In the genomic region with DNA sequence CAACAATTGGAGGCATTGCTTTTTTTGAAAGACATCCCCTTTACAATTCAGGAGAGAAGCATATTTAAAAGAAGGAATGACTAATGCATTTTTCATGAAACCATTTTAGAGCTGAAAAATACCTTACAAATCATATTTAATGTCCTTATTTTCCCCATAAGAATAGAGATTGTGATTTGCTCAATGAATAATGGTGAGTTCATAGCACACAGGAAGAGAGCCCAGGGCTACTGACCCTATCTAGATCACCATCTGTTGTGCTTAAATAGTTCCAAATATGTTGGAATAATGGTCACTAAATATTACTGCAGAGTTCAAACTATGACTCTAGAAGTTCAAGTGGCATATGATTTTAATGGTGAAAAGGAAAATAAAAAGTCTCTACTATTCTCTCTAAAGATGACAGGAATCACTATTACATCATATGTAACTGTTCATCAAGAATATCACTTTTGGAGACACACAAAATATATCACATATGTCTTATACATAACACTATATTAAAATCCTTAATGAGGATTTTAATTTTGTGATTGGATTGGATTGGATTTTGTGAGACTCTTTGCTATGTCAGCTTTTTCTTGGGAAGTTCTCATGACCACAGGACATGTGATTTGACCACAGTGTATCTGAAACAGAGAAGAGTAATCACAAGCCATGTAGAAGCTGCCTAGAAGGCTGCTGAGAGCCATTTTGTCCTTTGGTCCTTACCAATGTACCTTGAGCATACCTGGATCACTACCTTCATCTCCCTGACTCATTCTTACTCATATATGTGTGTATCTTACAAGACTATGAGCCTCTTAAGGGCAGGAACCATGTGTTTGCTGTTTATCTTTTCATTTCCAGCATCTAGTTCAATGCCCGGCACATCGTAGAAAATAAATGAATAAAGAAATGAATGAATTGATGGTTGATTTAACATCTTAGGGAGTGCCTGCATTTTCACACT, we compare ENCODE assay signal across 29 cellular contexts. TPM values are rescaled to one million over a fixed set of nuclear protein-coding genes. Genes with fewer than 3 reads are reported as not detected.
DNase-seq lines count a peak whose midpoint lies in the region; ATAC-seq, FAIRE-seq and TF ChIP-seq lines count a peak whose summit lies in the region.
"Had no signal": no experiment of that assay in that cellular context is flagged by ENCODE, and none has a peak within 500 bp of the region (broad histone marks: within the 10 kb centered on the region; RNA-seq: fewer than 3 reads in every experiment).

No MANE protein-coding gene starts in this region.

- peak; percentile 27 for ATAC-seq in left colon
- ATAC-seq in activated CD4-positive, alpha-beta T cell treated with anti-CD3 and anti-CD28 coated beads for 36 hours = no peak
- ATAC-seq in natural killer cell treated with Interleukin-12 subunit alpha and Interleukin-12 subunit beta and Interleukin-15 and Interleukin-18, amount 100 ng/mL, for 72 hours = no peak
- ATAC-seq: left lung, T-helper 17 cell had no signal

- FAIRE-seq in D721Med (lab: Jason Lieb, UNC) = peak; percentile 56
- FAIRE-seq: frontal cortex, G401.6, GM19239 had no signal

- H3K27ac Mint-ChIP-seq in activated CD4-positive, alpha-beta T cell treated with anti-CD3 and anti-CD28 coated beads for 36 hours = no peak overlapping the region
- no peak overlapping the region for H3K27ac Mint-ChIP-seq in natural killer cell treated with Interleukin-12 subunit alpha and Interleukin-12 subunit beta and Interleukin-15 and Interleukin-18, amount 100 ng/mL, for 72 hours
- H3K27ac Mint-ChIP-seq in endothelial cell (ENCODE audit: unreplicated experiment) = no peak overlapping the region
- H3K27ac Mint-ChIP-seq: activated naive CD8-positive, alpha-beta T cell treated with anti-CD3 and anti-CD28 coated beads for 36 hours; CD8-positive, alpha-beta memory T cell; stimulated activated naive CD8-positive, alpha-beta T cell treated with anti-CD3 and anti-CD28 coated beads, Interleukin-15, Interleukin-2, amounts not matched to agents 100 ng/mL and 50 ng/mL, for 24 hours; T-helper 17 cell had no signal

- no peaks in the 10 kb centered on the region for H3K36me3 Mint-ChIP-seq in activated CD4-positive, alpha-beta T cell treated with anti-CD3 and anti-CD28 coated beads for 36 hours (ENCODE audit: low read depth)
- H3K36me3 Mint-ChIP-seq in natural killer cell treated with Interleukin-12 subunit alpha and Interleukin-12 subunit beta and Interleukin-15 and Interleukin-18, amount 100 ng/mL, for 72 hours = no peaks in the 10 kb centered on the region
- no peaks in the 10 kb centered on the region for H3K36me3 Mint-ChIP-seq in endothelial cell (ENCODE audit: low read depth, unreplicated experiment)
- H3K36me3 Mint-ChIP-seq: activated naive CD8-positive, alpha-beta T cell treated with anti-CD3 and anti-CD28 coated beads for 36 hours; CD8-positive, alpha-beta memory T cell; naive B cell had no signal

- intact Hi-C loops in left colon (cut with DNase I, micrococcal nuclease) = no loop called here
- intact Hi-C loops in activated CD4-positive, alpha-beta T cell treated with anti-CD3 and anti-CD28 coated beads for 36 hours (cut with DNase I, micrococcal nuclease) = no loop called here

- DNase-seq in D721Med (ENCODE audit: insufficient read length, low spot score) (no peak), MV-4-11 (lab: John Stamatoyannopoulos, UW) (peak; percentile 14), epithelial cell of esophagus (ENCODE audit: low read depth) (peak; percentile 51), left colon (no peak), endothelial cell (ENCODE audit: low spot score) (no peak)
- DNase-seq in activated CD4-positive, alpha-beta T cell treated with anti-CD3 and anti-CD28 coated beads for 36 hours = no peak
- DNase-seq in natural killer cell treated with Interleukin-12 subunit alpha and Interleukin-12 subunit beta and Interleukin-15 and Interleukin-18, amount 100 ng/mL, for 72 hours (ENCODE audit: low spot score) = no peak
- DNase-seq in activated naive CD4-positive, alpha-beta T cell treated with Interleukin-2 at 50 U/mL for 16 hours = no peak
- DNase-seq: activated CD4-positive, alpha-beta T cell treated with anti-CD3 and anti-CD28 coated beads for 1 hour; activated effector memory CD4-positive, alpha-beta T cell treated with Interleukin-2 at 50 U/mL for 16 hours; activated naive CD8-positive, alpha-beta T cell treated with anti-CD3 and anti-CD28 coated beads for 36 hours; activated T-cell treated with anti-CD3 and anti-CD28 coated beads for 4 hours; BE2C; CD8-positive, alpha-beta memory T cell; cerebellar nuclear complex; H9; KG1; left lung; naive B cell; NCI-H1436 treated with DMSO at 0.1 percent for 48 hours; NCI-H2107; NCI-H748 treated with DMSO at 0.1 percent for 48 hours; occipital lobe; T-helper 17 cell had no signal

- CTCF ChIA-PET in activated CD4-positive, alpha-beta T cell treated with anti-CD3 and anti-CD28 coated beads for 36 hours (lab: Charles Lee) = no interaction called here

- H3K4me1 Mint-ChIP-seq in activated CD4-positive, alpha-beta T cell treated with anti-CD3 and anti-CD28 coated beads for 36 hours = peaks cover 3% of the 10 kb centered on the region
- H3K4me1 Mint-ChIP-seq in natural killer cell treated with Interleukin-12 subunit alpha and Interleukin-12 subunit beta and Interleukin-15 and Interleukin-18, amount 100 ng/mL, for 72 hours (ENCODE audit: low read depth in 2 of 2) = no peaks in the 10 kb centered on the region
- H3K4me1 Mint-ChIP-seq in endothelial cell (ENCODE audit: unreplicated experiment) = peaks cover 19% of the 10 kb centered on the region
- H3K4me1 Mint-ChIP-seq: activated naive CD8-positive, alpha-beta T cell treated with anti-CD3 and anti-CD28 coated beads for 36 hours; CD8-positive, alpha-beta memory T cell; T-helper 17 cell had no signal

- no peak overlapping the region for H3K4me3 ChIP-seq in epithelial cell of esophagus (ENCODE audit: low read length)
- H3K4me3 ChIP-seq: hepatocyte, left lung had no signal

- TF ChIP-seq CTCF in D721Med (IDR thresholded peaks at IDR 0.05; ENCODE audit: insufficient read depth, missing control alignments) (no peak), epithelial cell of esophagus (IDR thresholded peaks at IDR 0.05; ENCODE audit: insufficient read depth, low read depth, low read length, missing control alignments) (no peak), endothelial cell (IDR thresholded peaks at IDR 0.05; ENCODE audit: unreplicated experiment) (no peak)

- H3K9me3 Mint-ChIP-seq in activated CD4-positive, alpha-beta T cell treated with anti-CD3 and anti-CD28 coated beads for 36 hours (ENCODE audit: low read depth) = no peaks in the 10 kb centered on the region
- H3K9me3 Mint-ChIP-seq in natural killer cell treated with Interleukin-12 subunit alpha and Interleukin-12 subunit beta and Interleukin-15 and Interleukin-18, amount 100 ng/mL, for 72 hours = peaks cover 3% of the 10 kb centered on the region
- no peaks in the 10 kb centered on the region for H3K9me3 Mint-ChIP-seq in endothelial cell (ENCODE audit: unreplicated experiment)
- H3K9me3 Mint-ChIP-seq: activated naive CD8-positive, alpha-beta T cell treated with anti-CD3 and anti-CD28 coated beads for 36 hours; CD8-positive, alpha-beta memory T cell; H9; naive B cell; stimulated activated naive CD8-positive, alpha-beta T cell treated with anti-CD3 and anti-CD28 coated beads, Interleukin-15, Interleukin-2, amounts not matched to agents 100 ng/mL and 50 ng/mL, for 24 hours had no signal

- no peak overlapping the region for H3K4me3 Mint-ChIP-seq in activated CD4-positive, alpha-beta T cell treated with anti-CD3 and anti-CD28 coated beads for 36 hours
- H3K4me3 Mint-ChIP-seq in natural killer cell treated with Interleukin-12 subunit alpha and Interleukin-12 subunit beta and Interleukin-15 and Interleukin-18, amount 100 ng/mL, for 72 hours = no peak overlapping the region
- no peak overlapping the region for H3K4me3 Mint-ChIP-seq in endothelial cell (ENCODE audit: unreplicated experiment)
- H3K4me3 Mint-ChIP-seq: activated naive CD8-positive, alpha-beta T cell treated with anti-CD3 and anti-CD28 coated beads for 36 hours; CD8-positive, alpha-beta memory T cell; H9; naive B cell; stimulated activated naive CD8-positive, alpha-beta T cell treated with anti-CD3 and anti-CD28 coated beads, Interleukin-15, Interleukin-2, amounts not matched to agents 100 ng/mL and 50 ng/mL, for 24 hours; T-helper 17 cell had no signal

- H3K27me3 Mint-ChIP-seq in activated CD4-positive, alpha-beta T cell treated with anti-CD3 and anti-CD28 coated beads for 36 hours = peaks cover 2% of the 10 kb centered on the region
- H3K27me3 Mint-ChIP-seq in natural killer cell treated with Interleukin-12 subunit alpha and Interleukin-12 subunit beta and Interleukin-15 and Interleukin-18, amount 100 ng/mL, for 72 hours = peaks cover 0 to 2% of the 10 kb centered on the region in 2 donors
- peaks cover 6% of the 10 kb centered on the region for H3K27me3 Mint-ChIP-seq in endothelial cell (ENCODE audit: unreplicated experiment)
- H3K27me3 Mint-ChIP-seq: naive B cell; stimulated activated naive CD8-positive, alpha-beta T cell treated with anti-CD3 and anti-CD28 coated beads, Interleukin-15, Interleukin-2, amounts not matched to agents 100 ng/mL and 50 ng/mL, for 24 hours had no signal

- POLR2A ChIA-PET in activated CD4-positive, alpha-beta T cell treated with anti-CD3 and anti-CD28 coated beads for 36 hours (lab: Charles Lee) = no interaction called here

RNA-seq across cellular contexts. Expression of gene SLC16A9, which starts 26.4 kb away (rescaled TPM):
- total RNA-seq in left colon (10 to 100 TPM; 22.9 to 42.3 TPM), endothelial cell (ENCODE audit: unreplicated experiment) (3.8 TPM)
- 1 to 10 TPM; 1.0 to 1.4 TPM for total RNA-seq in activated CD4-positive, alpha-beta T cell treated with anti-CD3 and anti-CD28 coated beads for 36 hours
- total RNA-seq in natural killer cell treated with Interleukin-12 subunit alpha and Interleukin-12 subunit beta and Interleukin-15 and Interleukin-18, amount 100 ng/mL, for 72 hours = under 1 TPM; 0.24 to 0.45 TPM

Comparison
In these comparisons a context has a peak if more than half of its experiments do, and no peak if none do; other contexts are left out.
1. DNase-seq: peak in MV-4-11 (single experiment) and epithelial cell of esophagus (single experiment); none in D721Med (single experiment), left colon (0 of 2), activated CD4-positive, alpha-beta T cell treated with anti-CD3 and anti-CD28 coated beads for 36 hours (single experiment), natural killer cell treated with Interleukin-12 subunit alpha and Interleukin-12 subunit beta and Interleukin-15 and Interleukin-18, amount 100 ng/mL, for 72 hours (single experiment), endothelial cell (single experiment) and activated naive CD4-positive, alpha-beta T cell treated with Interleukin-2 at 50 U/mL for 16 hours (single experiment).